1 cellular context compared by ENCODE assay signal in genomic region chr16:86466695-86467406, GRCh38.
TF ChIP-seq lines count a peak whose summit lies in the region.

No MANE protein-coding gene starts in this region.

TF ChIP-seq in GM23338, 12 proteins besides CTCF, POLR2A, EP300 and RAD21 (continued from another document):
- TF ChIP-seq ZNF462 (CRISPR knock-in tag; IDR thresholded peaks at IDR 0.05) (no peak), ZNF114 (CRISPR knock-in tag; IDR thresholded peaks at IDR 0.05) (no peak), EZH2 (IDR thresholded peaks at IDR 0.05; ENCODE audit: low read depth, unreplicated experiment) (no peak), REST (IDR thresholded peaks at IDR 0.05; ENCODE audit: unreplicated experiment) (no peak), NANOG (IDR thresholded peaks at IDR 0.05; ENCODE audit: borderline replicate concordance) (no peak)
TF ChIP-seq in GM23338: peak in this region for 0.
